9 cellular contexts compared by ENCODE assay signal in the genomic region with DNA sequence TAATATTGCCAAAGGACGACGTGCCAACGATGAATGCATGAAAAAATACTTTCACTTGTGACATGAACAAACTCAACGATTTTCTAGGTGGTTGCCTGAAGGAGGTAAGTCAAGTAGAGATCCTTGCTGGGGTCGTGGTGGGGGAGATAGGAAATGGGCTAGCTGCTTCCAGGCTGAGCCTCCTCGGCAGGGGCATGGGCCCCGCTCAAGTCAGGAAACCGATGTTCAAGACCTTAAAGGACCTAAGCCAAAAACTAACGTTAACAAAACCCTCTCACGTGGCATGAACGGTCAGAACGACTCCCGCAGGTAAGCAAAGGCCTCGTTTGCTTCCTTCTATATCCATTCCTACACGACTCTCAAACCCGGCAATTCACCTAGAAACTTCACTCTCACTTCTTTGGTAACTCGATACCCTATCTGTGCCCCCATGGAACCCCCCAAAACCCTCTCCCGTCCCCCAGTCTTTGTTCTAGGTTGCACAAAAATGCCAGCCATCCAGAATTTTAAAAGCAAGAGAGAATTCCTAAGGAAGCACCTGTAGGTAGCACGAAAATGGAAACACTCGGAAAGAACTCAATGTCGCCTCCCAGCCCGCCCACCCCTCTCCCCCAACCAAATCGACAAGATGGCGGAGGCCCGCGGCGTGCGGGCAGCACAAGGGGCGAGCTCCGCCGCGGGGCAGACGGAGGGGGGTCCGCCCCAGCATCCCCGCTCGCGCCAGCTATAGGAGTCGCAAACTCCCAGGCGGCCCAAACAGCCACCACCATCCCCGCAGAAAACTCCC. TPM values are rescaled to one million over a fixed set of nuclear protein-coding genes. Genes with fewer than 3 reads are reported as not detected.
DNase-seq lines count a peak whose midpoint lies in the region; ATAC-seq and TF ChIP-seq lines count a peak whose summit lies in the region.
"Had no signal": no experiment of that assay in that cellular context is flagged by ENCODE, and none has a peak within 500 bp of the region (broad histone marks: within the 10 kb centered on the region; RNA-seq: fewer than 3 reads in every experiment).

No MANE protein-coding gene starts in this region.

- 0 to 1% methylated on average over 39 to 40 of the region's 40 CpGs for WGBS in upper lobe of left lung, 2 donors

- no peak for TF ChIP-seq POLR2A in upper lobe of left lung (IDR thresholded peaks at IDR 0.05)

- TF ChIP-seq CTCF in mesothelial cell of epicardium (IDR thresholded peaks at IDR 0.05; ENCODE audit: unreplicated experiment): no peak
- TF ChIP-seq CTCF in upper lobe of left lung (IDR thresholded peaks at IDR 0.05): no peak

- peak overlapping the region; percentile 85 to 100 (median 94) for H3K4me3 ChIP-seq in upper lobe of left lung

- no peak for TF ChIP-seq EP300 in upper lobe of left lung (IDR thresholded peaks at IDR 0.05)

- DNase-seq in EH (ENCODE audit: low read depth) (peak; percentile 11), mesothelial cell of epicardium (ENCODE audit: low spot score in 2 of 2, unreplicated experiment in 2 of 2) (peak in 1 of 2 experiments; percentile 45), upper lobe of left lung (peak in 1 of 2 donors; percentile 88), NK-92 (lab: John Stamatoyannopoulos, UW; ENCODE audit: unreplicated experiment) (no peak)

- intact Hi-C loops in dendritic cell treated with granulocyte-macrophage colony-stimulating factor and Interleukin-4, amounts not matched to agents 40 ng/mL and 50 ng/mL, for 4 days (cut with micrococcal nuclease): loop anchor here (10.0 kb wide), 1 partner anchor 79 kb away; a partner anchor contains a TSS

- H3K36me3 Mint-ChIP-seq in dendritic cell treated with granulocyte-macrophage colony-stimulating factor and Interleukin-4, amounts not matched to agents 40 ng/mL and 50 ng/mL, for 4 days (ENCODE audit: low read depth): peaks cover 46% of the 10 kb centered on the region
- peaks cover 9% of the 10 kb centered on the region for H3K36me3 Mint-ChIP-seq in mesothelial cell of epicardium

- H3K9me3 Mint-ChIP-seq in dendritic cell treated with granulocyte-macrophage colony-stimulating factor and Interleukin-4, amounts not matched to agents 40 ng/mL and 50 ng/mL, for 4 days: no peaks in the 10 kb centered on the region
- no peaks in the 10 kb centered on the region for H3K9me3 Mint-ChIP-seq in mesothelial cell of epicardium

- peaks cover 13 to 25% (median 20%) of the 10 kb centered on the region in 4 donors for H3K4me1 ChIP-seq in upper lobe of left lung

- H3K27me3 ChIP-seq in upper lobe of left lung: no peaks in the 10 kb centered on the region

- peaks cover 24% of the 10 kb centered on the region for H3K4me1 Mint-ChIP-seq in dendritic cell treated with granulocyte-macrophage colony-stimulating factor and Interleukin-4, amounts not matched to agents 40 ng/mL and 50 ng/mL, for 4 days (ENCODE audit: low read depth)
- H3K4me1 Mint-ChIP-seq in mesothelial cell of epicardium: peaks cover 26% of the 10 kb centered on the region

- H3K27me3 Mint-ChIP-seq in dendritic cell treated with granulocyte-macrophage colony-stimulating factor and Interleukin-4, amounts not matched to agents 40 ng/mL and 50 ng/mL, for 4 days: no peaks in the 10 kb centered on the region
- H3K27me3 Mint-ChIP-seq in mesothelial cell of epicardium (ENCODE audit: low read depth): peaks cover 8% of the 10 kb centered on the region

- no peaks in the 10 kb centered on the region for H3K9me3 ChIP-seq in upper lobe of left lung

- peak overlapping the region; percentile 100 for H3K4me3 Mint-ChIP-seq in dendritic cell treated with granulocyte-macrophage colony-stimulating factor and Interleukin-4, amounts not matched to agents 40 ng/mL and 50 ng/mL, for 4 days
- H3K4me3 Mint-ChIP-seq in mesothelial cell of epicardium: peak overlapping the region; percentile 97

- peaks cover 4 to 26% (median 16%) of the 10 kb centered on the region in 4 donors for H3K36me3 ChIP-seq in upper lobe of left lung

- H3K27ac Mint-ChIP-seq in dendritic cell treated with granulocyte-macrophage colony-stimulating factor and Interleukin-4, amounts not matched to agents 40 ng/mL and 50 ng/mL, for 4 days: peak overlapping the region; percentile 100
- H3K27ac Mint-ChIP-seq in mesothelial cell of epicardium: peak overlapping the region; percentile 100

- peak overlapping the region; percentile 89 to 97 (median 96) for H3K27ac ChIP-seq in upper lobe of left lung

- ATAC-seq in HG02938 (IDR thresholded peaks at IDR 0.05; ENCODE audit: unreplicated experiment) (peak; percentile 11), SK-N-SH treated with all-trans-retinoic acid at 6 μM for 48 hours (peak; percentile 59), upper lobe of left lung (ENCODE audit: low FRiP score in 2 of 2) (peak in 1 of 2 donors; percentile 2), GM19452 (IDR thresholded peaks at IDR 0.05; ENCODE audit: unreplicated experiment) (no peak)

TF ChIP-seq in SK-N-SH treated with all-trans-retinoic acid at 6 μM for 48 hours, 23 proteins besides CTCF, POLR2A, EP300 and RAD21 (continues in another document):
- TF ChIP-seq, protein P1, sequence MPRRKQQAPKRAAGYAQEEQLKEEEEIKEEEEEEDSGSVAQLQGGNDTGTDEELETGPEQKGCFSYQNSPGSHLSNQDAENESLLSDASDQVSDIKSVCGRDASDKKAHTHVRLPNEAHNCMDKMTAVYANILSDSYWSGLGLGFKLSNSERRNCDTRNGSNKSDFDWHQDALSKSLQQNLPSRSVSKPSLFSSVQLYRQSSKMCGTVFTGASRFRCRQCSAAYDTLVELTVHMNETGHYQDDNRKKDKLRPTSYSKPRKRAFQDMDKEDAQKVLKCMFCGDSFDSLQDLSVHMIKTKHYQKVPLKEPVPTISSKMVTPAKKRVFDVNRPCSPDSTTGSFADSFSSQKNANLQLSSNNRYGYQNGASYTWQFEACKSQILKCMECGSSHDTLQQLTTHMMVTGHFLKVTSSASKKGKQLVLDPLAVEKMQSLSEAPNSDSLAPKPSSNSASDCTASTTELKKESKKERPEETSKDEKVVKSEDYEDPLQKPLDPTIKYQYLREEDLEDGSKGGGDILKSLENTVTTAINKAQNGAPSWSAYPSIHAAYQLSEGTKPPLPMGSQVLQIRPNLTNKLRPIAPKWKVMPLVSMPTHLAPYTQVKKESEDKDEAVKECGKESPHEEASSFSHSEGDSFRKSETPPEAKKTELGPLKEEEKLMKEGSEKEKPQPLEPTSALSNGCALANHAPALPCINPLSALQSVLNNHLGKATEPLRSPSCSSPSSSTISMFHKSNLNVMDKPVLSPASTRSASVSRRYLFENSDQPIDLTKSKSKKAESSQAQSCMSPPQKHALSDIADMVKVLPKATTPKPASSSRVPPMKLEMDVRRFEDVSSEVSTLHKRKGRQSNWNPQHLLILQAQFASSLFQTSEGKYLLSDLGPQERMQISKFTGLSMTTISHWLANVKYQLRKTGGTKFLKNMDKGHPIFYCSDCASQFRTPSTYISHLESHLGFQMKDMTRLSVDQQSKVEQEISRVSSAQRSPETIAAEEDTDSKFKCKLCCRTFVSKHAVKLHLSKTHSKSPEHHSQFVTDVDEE (CRISPR knock-in tag; IDR thresholded peaks at IDR 0.05): no peak
- TF ChIP-seq GLIS3 (CRISPR knock-in tag; IDR thresholded peaks at IDR 0.05): no peak
- TF ChIP-seq ZFP30 (CRISPR knock-in tag; IDR thresholded peaks at IDR 0.05): no peak
- no peak for TF ChIP-seq ZNF70 (CRISPR knock-in tag; IDR thresholded peaks at IDR 0.05)
- TF ChIP-seq TOX (CRISPR knock-in tag; IDR thresholded peaks at IDR 0.05; ENCODE audit: borderline replicate concordance): no peak
- TF ChIP-seq BACH2 (CRISPR knock-in tag; IDR thresholded peaks at IDR 0.05; ENCODE audit: borderline replicate concordance): no peak
- no peak for TF ChIP-seq OSR1 (CRISPR knock-in tag; IDR thresholded peaks at IDR 0.05)
- no peak for TF ChIP-seq ESRRG (CRISPR knock-in tag; IDR thresholded peaks at IDR 0.05)
- TF ChIP-seq, protein P2, sequence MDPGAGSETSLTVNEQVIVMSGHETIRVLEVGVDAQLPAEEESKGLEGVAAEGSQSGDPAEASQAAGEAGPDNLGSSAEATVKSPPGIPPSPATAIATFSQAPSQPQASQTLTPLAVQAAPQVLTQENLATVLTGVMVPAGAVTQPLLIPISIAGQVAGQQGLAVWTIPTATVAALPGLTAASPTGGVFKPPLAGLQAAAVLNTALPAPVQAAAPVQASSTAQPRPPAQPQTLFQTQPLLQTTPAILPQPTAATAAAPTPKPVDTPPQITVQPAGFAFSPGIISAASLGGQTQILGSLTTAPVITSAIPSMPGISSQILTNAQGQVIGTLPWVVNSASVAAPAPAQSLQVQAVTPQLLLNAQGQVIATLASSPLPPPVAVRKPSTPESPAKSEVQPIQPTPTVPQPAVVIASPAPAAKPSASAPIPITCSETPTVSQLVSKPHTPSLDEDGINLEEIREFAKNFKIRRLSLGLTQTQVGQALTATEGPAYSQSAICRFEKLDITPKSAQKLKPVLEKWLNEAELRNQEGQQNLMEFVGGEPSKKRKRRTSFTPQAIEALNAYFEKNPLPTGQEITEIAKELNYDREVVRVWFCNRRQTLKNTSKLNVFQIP (CRISPR knock-in tag; IDR thresholded peaks at IDR 0.05; ENCODE audit: borderline replicate concordance, low read depth): no peak
- TF ChIP-seq ARNTL (CRISPR knock-in tag; IDR thresholded peaks at IDR 0.05; ENCODE audit: borderline replicate concordance, low read depth): no peak
- TF ChIP-seq RARB (CRISPR knock-in tag; IDR thresholded peaks at IDR 0.05): no peak
- no peak for TF ChIP-seq ISL1 (CRISPR knock-in tag; IDR thresholded peaks at IDR 0.05)
- TF ChIP-seq TCF4 (CRISPR knock-in tag; IDR thresholded peaks at IDR 0.05; ENCODE audit: borderline replicate concordance): no peak
- no peak for TF ChIP-seq CSDC2 (CRISPR knock-in tag; IDR thresholded peaks at IDR 0.05)
- TF ChIP-seq, protein P3, sequence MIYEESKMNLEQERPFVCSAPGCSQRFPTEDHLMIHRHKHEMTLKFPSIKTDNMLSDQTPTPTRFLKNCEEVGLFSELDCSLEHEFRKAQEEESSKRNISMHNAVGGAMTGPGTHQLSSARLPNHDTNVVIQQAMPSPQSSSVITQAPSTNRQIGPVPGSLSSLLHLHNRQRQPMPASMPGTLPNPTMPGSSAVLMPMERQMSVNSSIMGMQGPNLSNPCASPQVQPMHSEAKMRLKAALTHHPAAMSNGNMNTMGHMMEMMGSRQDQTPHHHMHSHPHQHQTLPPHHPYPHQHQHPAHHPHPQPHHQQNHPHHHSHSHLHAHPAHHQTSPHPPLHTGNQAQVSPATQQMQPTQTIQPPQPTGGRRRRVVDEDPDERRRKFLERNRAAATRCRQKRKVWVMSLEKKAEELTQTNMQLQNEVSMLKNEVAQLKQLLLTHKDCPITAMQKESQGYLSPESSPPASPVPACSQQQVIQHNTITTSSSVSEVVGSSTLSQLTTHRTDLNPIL (CRISPR knock-in tag; IDR thresholded peaks at IDR 0.05; ENCODE audit: low read depth): no peak
- TF ChIP-seq ZNF8 (CRISPR knock-in tag; IDR thresholded peaks at IDR 0.05): no peak

RNA-seq across cellular contexts. Expression of a gene that starts 13.6 kb away (rescaled TPM):
- total RNA-seq in mesothelial cell of epicardium (not detected in 3 replicates), upper lobe of left lung (not detected)
- total RNA-seq: T-helper 2 cell treated with Interferon-gamma antibody and Interleukin-4, amounts not matched to agents 100 ng/mL and 5 ng/mL, for 36 hours had no signal

RNA-seq across cellular contexts. Expression of a gene that starts 19.8 kb away (rescaled TPM):
- 0.27 to 0.40 TPM in 2 of 3 replicates, not detected in the other for total RNA-seq in mesothelial cell of epicardium
- 1 to 10 TPM in 3 of 6 donors, not detected in 3; 1.3 to 3.3 (median 2.0) TPM for total RNA-seq in upper lobe of left lung

RNA-seq across cellular contexts. Expression of a gene that starts 29.5 kb away (rescaled TPM):
- total RNA-seq in mesothelial cell of epicardium (not detected in 3 replicates), upper lobe of left lung (not detected)
- total RNA-seq: T-helper 2 cell treated with Interferon-gamma antibody and Interleukin-4, amounts not matched to agents 100 ng/mL and 5 ng/mL, for 36 hours had no signal

RNA-seq across cellular contexts. Expression of a gene that starts 33.6 kb away (rescaled TPM):
- not detected in 3 replicates for total RNA-seq in mesothelial cell of epicardium
- not detected for total RNA-seq in upper lobe of left lung
- total RNA-seq: T-helper 2 cell treated with Interferon-gamma antibody and Interleukin-4, amounts not matched to agents 100 ng/mL and 5 ng/mL, for 36 hours had no signal

RNA-seq across cellular contexts. Expression of a gene that starts 50.9 kb away (rescaled TPM):
- total RNA-seq in mesothelial cell of epicardium (not detected in 3 replicates), upper lobe of left lung (under 1 TPM in 1 of 6 donors, not detected in 5; 0.33 TPM)
- total RNA-seq: T-helper 2 cell treated with Interferon-gamma antibody and Interleukin-4, amounts not matched to agents 100 ng/mL and 5 ng/mL, for 36 hours had no signal
